ENCODE assay signal across 13 cellular contexts in the genomic region with DNA sequence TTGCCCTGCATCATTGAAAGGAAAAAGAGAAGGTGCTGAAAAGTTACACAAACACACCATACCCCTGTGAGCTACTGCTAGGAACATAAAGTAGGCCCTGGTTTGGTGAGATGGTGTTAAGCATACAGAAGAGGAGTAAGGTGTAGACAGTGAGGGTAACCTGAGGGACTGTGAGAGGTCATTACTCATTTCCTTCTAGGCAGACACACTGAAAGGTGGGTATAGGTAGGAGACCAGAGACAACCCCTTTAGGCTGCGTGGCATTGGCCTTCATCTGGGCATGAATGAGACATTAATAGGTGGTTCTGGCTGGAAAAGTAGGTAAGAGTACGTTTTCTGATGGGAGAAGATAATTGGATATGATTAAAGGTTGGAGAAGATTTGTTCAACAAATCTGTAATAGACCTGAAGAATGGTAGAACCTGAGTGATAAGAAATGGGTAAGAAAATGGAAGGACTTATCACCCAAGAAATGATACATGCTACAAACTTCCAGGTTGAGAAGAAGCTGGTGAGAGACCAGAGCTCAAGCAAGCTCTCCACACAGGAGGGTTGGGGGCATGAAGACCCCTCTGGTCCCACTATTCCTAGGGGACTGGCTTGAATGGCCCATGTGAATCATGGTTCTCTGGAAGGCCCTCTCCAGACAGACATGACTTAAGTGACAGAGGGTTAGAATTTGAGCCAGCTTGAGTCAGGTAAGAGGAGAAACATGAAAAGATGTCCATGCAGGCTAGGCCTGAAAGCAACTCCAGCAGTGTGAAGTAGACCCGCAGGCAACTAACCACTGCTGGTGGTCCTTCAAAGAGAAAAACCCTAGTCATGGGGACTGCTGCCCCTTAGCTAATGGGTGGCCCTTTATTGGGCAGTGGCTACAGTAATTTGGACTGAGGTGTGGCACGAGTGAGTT. TPM values are rescaled to one million over a fixed set of nuclear protein-coding genes. Genes with fewer than 3 reads are reported as not detected.
DNase-seq lines count a peak whose midpoint lies in the region; ATAC-seq, FAIRE-seq and TF ChIP-seq lines count a peak whose summit lies in the region.
"Had no signal": no experiment of that assay in that cellular context is flagged by ENCODE, and none has a peak within 500 bp of the region (broad histone marks: within the 10 kb centered on the region; RNA-seq: fewer than 3 reads in every experiment).

No MANE protein-coding gene starts in this region.

- H3K9me3 Mint-ChIP-seq in activated CD8-positive, alpha-beta memory T cell treated with anti-CD3 and anti-CD28 coated beads, Interleukin-2, amount 10 ng/mL, durations not matched to agents 7 days and 5 days (ENCODE audit: low read depth), result no peaks in the 10 kb centered on the region

- H3K9ac ChIP-seq in GM12878 (ENCODE audit: control insufficient read depth, insufficient read depth, low read length), result no peak overlapping the region

- 0 out of 2 replicates have a peak, but pooled peaks cover 2% of the 10 kb centered on the region for H4K20me1 ChIP-seq in GM12878 (ENCODE audit: control insufficient read depth, insufficient read depth)

- peak overlapping the region; percentile 90 for H3K27ac Mint-ChIP-seq in activated CD8-positive, alpha-beta memory T cell treated with anti-CD3 and anti-CD28 coated beads, Interleukin-2, amount 10 ng/mL, durations not matched to agents 7 days and 5 days

- TF ChIP-seq POLR2A in NB4 (IDR thresholded peaks at IDR 0.05; ENCODE audit: extremely low read depth, insufficient read length) (no peak), GM12878 (IDR thresholded peaks at IDR 0.05; ENCODE audit: low read depth, low read length) (peak; percentile 58)

- DNase-seq in activated CD8-positive, alpha-beta memory T cell treated with anti-CD3 and anti-CD28 coated beads, Interleukin-2, amount 10 ng/mL, durations not matched to agents 7 days and 5 days, result no peak
- no peak for DNase-seq in activated CD8-positive, alpha-beta memory T cell treated with anti-CD3 and anti-CD28 coated beads for 24 hours
- DNase-seq in NB4 (ENCODE audit: low read depth) (peak; percentile 25), GM12878 (ENCODE audit: low read depth, low spot score) (no peak), psoas muscle (no peak), NCI-H1930 (lab: John Stamatoyannopoulos, UW) (no peak)
- DNase-seq in stimulated activated CD4-positive, alpha-beta T cell treated with anti-CD3 and anti-CD28 coated beads, Interleukin-4, amount 100 ng/mL, for 4 hours, result no peak
- DNase-seq: activated gamma-delta T cell treated with Interleukin-2 at 50 U/mL for 16 hours, cortex of kidney, kidney glomerular epithelial cell, NCI-H446, upper lobe of right lung had no signal

- H3K79me2 ChIP-seq in GM12878 (ENCODE audit: control insufficient read depth, insufficient read depth, low read length), result peaks cover 18% of the 10 kb centered on the region

- H3K4me3 Mint-ChIP-seq in activated CD8-positive, alpha-beta memory T cell treated with anti-CD3 and anti-CD28 coated beads, Interleukin-2, amount 10 ng/mL, durations not matched to agents 7 days and 5 days, result no peak overlapping the region

- H3K27me3 ChIP-seq in GM12878 (replicated peaks in 1 of 2; ENCODE audit: control insufficient read depth in 2 of 2, insufficient read depth in 2 of 2, low read length in 1 of 2) (no peaks in the 10 kb centered on the region), psoas muscle (ENCODE audit: insufficient read depth in 3 of 3, low read length in 2 of 3) (no peaks in the 10 kb centered on the region)
- H3K27me3 ChIP-seq: upper lobe of right lung had no signal

- peaks cover 38% of the 10 kb centered on the region for H3K36me3 Mint-ChIP-seq in activated CD8-positive, alpha-beta memory T cell treated with anti-CD3 and anti-CD28 coated beads, Interleukin-2, amount 10 ng/mL, durations not matched to agents 7 days and 5 days

- no peak for FAIRE-seq in GM12878 (lab: Jason Lieb, UNC)

- intact Hi-C loops in GM12878 (cut with micrococcal nuclease; ENCODE audit: unreplicated experiment), result loop anchor here (2.0 to 5.0 kb wide), 2 partner anchors 21 to 1345 kb away; a partner anchor contains a TSS
- intact Hi-C loops in psoas muscle (cut with DNase I), result loop anchor here (5.0 to 10.0 kb wide), 5 partner anchors 45 to 407 kb away; a partner anchor contains a TSS

- POLR2A ChIA-PET in GM12878 (lab: Charles Lee), result interaction anchor here (5.1 kb wide), 1 partner anchor 22 kb away, joined by 21 read pairs; a partner anchor contains a TSS

- CTCF ChIA-PET in activated CD8-positive, alpha-beta memory T cell treated with anti-CD3 and anti-CD28 coated beads, Interleukin-2, amount 10 ng/mL, durations not matched to agents 7 days and 5 days (lab: Charles Lee), result interaction anchor here (1.0 to 5.2 kb wide), 13 partner anchors 9 to 122 kb away, joined by 3 to 70 read pairs (median 5); a partner anchor contains a TSS
- CTCF ChIA-PET in GM12878 (lab: Yijun Ruan, JAX), result interaction anchor here (0.9 to 14.5 kb wide), 13 partner anchors 14 to 988 kb away, joined by 3 to 207 read pairs (median 10); a partner anchor contains a TSS

- SMC1A ChIA-PET in GM12878 (lab: Charles Lee; ENCODE audit: uncharacterized antibody, unreplicated experiment), result interaction anchor here (0.9 to 3.4 kb wide), 6 partner anchors 13 to 102 kb away, joined by 3 to 21 read pairs (median 4); no protein-coding TSS in a partner anchor

- in situ Hi-C loops in GM12878 (cut with MboI), result loop anchor here (5.0 to 10.0 kb wide), 3 partner anchors 120 to 1347 kb away; a partner anchor contains a TSS

- H3K27me3 Mint-ChIP-seq in activated CD8-positive, alpha-beta memory T cell treated with anti-CD3 and anti-CD28 coated beads, Interleukin-2, amount 10 ng/mL, durations not matched to agents 7 days and 5 days, result no peaks in the 10 kb centered on the region

- TF ChIP-seq EP300 in GM12878 (IDR thresholded peaks at IDR 0.05; ENCODE audit: borderline replicate concordance in 1 of 2, control insufficient read depth in 1 of 2, low read depth in 2 of 2, low read length in 2 of 2), result no peak

- H3K36me3 ChIP-seq in GM12878 (ENCODE audit: control insufficient read depth in 2 of 2, insufficient read depth in 2 of 2, low read length in 1 of 2) (peaks cover 16 to 26% of the 10 kb centered on the region in 2 experiments), psoas muscle (ENCODE audit: insufficient read depth in 1 of 2, low read depth in 1 of 2) (peaks cover 14 to 54% of the 10 kb centered on the region in 2 donors)

- RAD21 ChIA-PET in GM12878 (lab: Charles Lee; ENCODE audit: unreplicated experiment), result interaction anchor here (1.0 to 2.2 kb wide), 6 partner anchors 22 to 103 kb away, joined by 3 to 17 read pairs (median 4); a partner anchor contains a TSS

- WGBS in GM12878 (ENCODE audit: insufficient coverage, insufficient replicate concordance, low lambda C conversion rate, missing lambda C conversion rate), result 79% methylated on average over 4 of the region's 4 CpGs
- 72 to 83% (median 73%) methylated on average over 4 of the region's 4 CpGs for WGBS in psoas muscle, 3 donors

- H3K4me1 Mint-ChIP-seq in activated CD8-positive, alpha-beta memory T cell treated with anti-CD3 and anti-CD28 coated beads, Interleukin-2, amount 10 ng/mL, durations not matched to agents 7 days and 5 days, result peaks cover 36% of the 10 kb centered on the region

- no peak overlapping the region for H3K4me2 ChIP-seq in GM12878 (ENCODE audit: control insufficient read depth, insufficient read depth)

- H3K9me3 ChIP-seq in GM12878 (replicated peaks; ENCODE audit: control insufficient read depth, insufficient read depth, low read length), result no peaks in the 10 kb centered on the region
- H3K9me3 ChIP-seq in psoas muscle, result no peaks in the 10 kb centered on the region
- H3K9me3 ChIP-seq: upper lobe of right lung had no signal

- no peak overlapping the region for H2AFZ ChIP-seq in GM12878 (ENCODE audit: control insufficient read depth, low read depth, low read length)

- H3K4me3 ChIP-seq in NB4 (ENCODE audit: low read depth, low read length) (no peak overlapping the region), GM12878 (no peak overlapping the region), psoas muscle (no peak overlapping the region)
- H3K4me3 ChIP-seq: upper lobe of right lung had no signal

- H3K4me1 ChIP-seq in GM12878 (ENCODE audit: control insufficient read depth, insufficient read depth, low read length), result peaks cover 11% of the 10 kb centered on the region
- peaks cover 33% of the 10 kb centered on the region for H3K4me1 ChIP-seq in psoas muscle

- no peak for ATAC-seq in activated CD8-positive, alpha-beta memory T cell treated with anti-CD3 and anti-CD28 coated beads, Interleukin-2, amount 10 ng/mL, durations not matched to agents 7 days and 5 days
- ATAC-seq in GM12878, result no peak
- ATAC-seq in psoas muscle, result no peak
- ATAC-seq in HG03196 (IDR thresholded peaks at IDR 0.05; ENCODE audit: unreplicated experiment), result no peak
- ATAC-seq: upper lobe of right lung had no signal

- BruUV-seq in GM12878 (replicated peaks; lab: Mats Ljungman, UMichigan), result no TSS peak

- no peak for TF ChIP-seq CTCF in NB4 (IDR thresholded peaks at IDR 0.05; ENCODE audit: low read depth, low read length)
- TF ChIP-seq CTCF in GM12878 (IDR thresholded peaks at IDR 0.05 in 2 of 3, conservative IDR thresholded peaks at IDR 0.05 in 1 of 3; ENCODE audit: control insufficient read depth in 2 of 3, extremely low read depth in 1 of 3, insufficient read depth in 1 of 3, low read depth in 3 of 3, low read length in 3 of 3), result no peak
- no peak for TF ChIP-seq CTCF in psoas muscle (IDR thresholded peaks at IDR 0.05)

- H3K27ac ChIP-seq in GM12878 (ENCODE audit: control insufficient read depth, insufficient read depth) (no peak overlapping the region), psoas muscle (peak overlapping the region; percentile 91)
- H3K27ac ChIP-seq: upper lobe of right lung had no signal

- no peak for TF ChIP-seq RAD21 in GM12878 (IDR thresholded peaks at IDR 0.05; ENCODE audit: insufficient read depth, low read depth, low read length)

RNA-seq across cellular contexts. Expression of a gene that starts 3.8 kb away (rescaled TPM):
- total RNA-seq in activated CD8-positive, alpha-beta memory T cell treated with anti-CD3 and anti-CD28 coated beads, Interleukin-2, amount 10 ng/mL, durations not matched to agents 7 days and 5 days, result 10 to 100 TPM; 39.8 to 43.2 TPM
- 3.2 and 4.7 TPM in 2 replicates for total RNA-seq in GM12878 (2013; cell fraction: nucleolus; rRNA removed)
- 41.0 and 64.3 TPM in 2 replicates for total RNA-seq in GM12878 (2014; rRNA removed)
- total RNA-seq in GM12878 (2014; rRNA removed; fragmentation: Illumina TruSeq; extraction: Trizol), result 4.4 and 6.4 TPM in 2 replicates
- total RNA-seq in GM12878 (2021), result 43.2 and 46.3 TPM in 2 replicates
- polyA plus RNA-seq in GM12878 (2011; ENCODE audit: low read depth), result 5.7 TPM
- 3.4 and 8.5 TPM in 2 replicates for polyA plus RNA-seq in GM12878 (2011; rRNA removed)
- 15.2 and 28.1 TPM in 2 replicates for polyA plus RNA-seq in GM12878 (2011; cell fraction: cytosol; rRNA removed)
- polyA plus RNA-seq in GM12878 (2011; cell fraction: nucleus; rRNA removed), result 42.1 and 64.7 TPM in 2 replicates
- polyA plus RNA-seq in GM12878 (2012), result 21.8 and 22.7 TPM in 2 replicates
- 2.5 TPM in 1 of 2 replicates, not detected in the other for polyA plus RNA-seq in GM12878 (2014; fragmentation: Illumina TruSeq; extraction: Trizol)
- 1 to 10 TPM in 1 of 2 experiments, under 1 TPM in 1; 0.39 to 3.4 TPM for polyA plus RNA-seq in GM12878 (2014; fragmentation: Nextera tagmentation; extraction: Ambion mirVana)
- polyA plus RNA-seq in GM12878 (2014; rRNA removed), result 51.8 and 55.0 TPM in 2 replicates
- 10 to 100 TPM; 43.5 to 47.1 TPM for polyA plus RNA-seq in GM12878 (2016; fragmentation: Nextera tagmentation; extraction: Ambion mirVana)
- 1.8 and 3.9 TPM in 2 replicates for polyA minus RNA-seq in GM12878 (2011; rRNA and poly(A)+ RNA removed)
- 3.5 and 8.6 TPM in 2 replicates for polyA minus RNA-seq in GM12878 (2011; cell fraction: cytosol; rRNA and poly(A)+ RNA removed)
- polyA minus RNA-seq in GM12878 (2011; cell fraction: nucleus; rRNA and poly(A)+ RNA removed), result 4.8 and 7.7 TPM in 2 replicates
- 10 to 100 TPM; 15.2 to 38.8 (median 21.2) TPM for total RNA-seq in psoas muscle
- polyA plus RNA-seq in psoas muscle, result 10 to 100 TPM in 2 of 3 donors, 1 to 10 TPM in 1; 5.8 to 54.7 (median 49.3) TPM

RNA-seq across cellular contexts. Expression of a gene that starts 21.3 kb away (rescaled TPM):
- total RNA-seq in activated CD8-positive, alpha-beta memory T cell treated with anti-CD3 and anti-CD28 coated beads, Interleukin-2, amount 10 ng/mL, durations not matched to agents 7 days and 5 days, result 100 to 1,000 TPM; 136 to 156 TPM
- 63.4 and 64.6 TPM in 2 replicates for total RNA-seq in GM12878 (2013; cell fraction: nucleolus; rRNA removed)
- total RNA-seq in GM12878 (2014; rRNA removed) (86.2 and 94.0 TPM in 2 replicates), GM12878 (2014; rRNA removed; fragmentation: Illumina TruSeq; extraction: Trizol) (150 and 155 TPM in 2 replicates), GM12878 (2021) (178 and 185 TPM in 2 replicates), psoas muscle (100 to 1,000 TPM; 314 to 546 (median 399) TPM)
- polyA plus RNA-seq in GM12878 (2011; ENCODE audit: low read depth), result 174 TPM
- polyA plus RNA-seq in GM12878 (2011; rRNA removed) (73.4 and 79.1 TPM in 2 replicates), GM12878 (2014; fragmentation: Illumina TruSeq; extraction: Trizol) (175 and 220 TPM in 2 replicates), GM12878 (2014; fragmentation: Nextera tagmentation; extraction: Ambion mirVana) (100 to 1,000 TPM in 1 of 2 experiments, 10 to 100 TPM in 1; 99.7 to 136 TPM), GM12878 (2014; rRNA removed) (92.2 and 95.9 TPM in 2 replicates), GM12878 (2016; fragmentation: Nextera tagmentation; extraction: Ambion mirVana) (100 to 1,000 TPM; 293 to 294 TPM), psoas muscle (100 to 1,000 TPM; 391 to 770 (median 432) TPM)
- 54.0 and 87.4 TPM in 2 replicates for polyA plus RNA-seq in GM12878 (2011; cell fraction: cytosol; rRNA removed)
- polyA plus RNA-seq in GM12878 (2011; cell fraction: nucleus; rRNA removed), result 78.5 and 82.2 TPM in 2 replicates
- polyA plus RNA-seq in GM12878 (2012), result 150 and 204 TPM in 2 replicates
- polyA minus RNA-seq in GM12878 (2011; rRNA and poly(A)+ RNA removed), result 41.1 and 58.1 TPM in 2 replicates
- 32.6 and 33.8 TPM in 2 replicates for polyA minus RNA-seq in GM12878 (2011; cell fraction: cytosol; rRNA and poly(A)+ RNA removed)
- polyA minus RNA-seq in GM12878 (2011; cell fraction: nucleus; rRNA and poly(A)+ RNA removed), result 19.3 and 32.3 TPM in 2 replicates
